Comparison of ENCODE assay signal across 8 cellular contexts in the genomic region with DNA sequence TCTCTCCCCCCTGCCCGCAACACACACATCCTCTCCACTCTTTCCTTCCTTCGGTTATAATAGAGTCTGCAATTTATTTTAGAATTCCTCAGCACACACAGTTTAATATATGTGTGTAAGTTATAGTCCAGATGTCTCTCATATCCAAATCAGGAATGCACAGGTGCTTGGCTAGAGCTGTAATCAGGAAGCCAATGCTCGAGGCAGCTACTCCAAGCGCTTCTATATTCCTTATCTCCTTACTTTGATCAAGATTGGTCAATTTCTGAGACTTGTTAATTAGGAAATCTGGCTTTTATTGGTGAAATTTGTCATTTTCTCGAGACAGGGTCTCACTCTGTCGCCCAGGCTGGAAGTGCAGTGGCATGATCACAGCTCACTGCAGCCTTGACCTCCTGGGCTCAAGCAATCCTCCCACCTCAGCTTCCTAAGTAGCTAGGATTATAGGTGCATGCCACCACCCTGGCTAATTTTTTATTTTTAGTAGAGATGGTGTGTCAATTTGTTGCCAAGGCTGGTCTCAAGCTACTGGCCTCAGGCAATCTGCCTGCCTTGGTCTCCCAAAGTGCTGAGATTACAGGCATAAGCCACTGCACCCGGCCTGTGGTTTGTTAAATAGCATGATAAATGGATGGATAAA. TPM values are rescaled to one million over a fixed set of nuclear protein-coding genes. Genes with fewer than 3 reads are reported as not detected.
DNase-seq lines count a peak whose midpoint lies in the region; ATAC-seq, FAIRE-seq and TF ChIP-seq lines count a peak whose summit lies in the region.

No MANE protein-coding gene starts in this region.

- BruUV-seq in HCT116 (replicated peaks; lab: Mats Ljungman, UMichigan): no TSS peak
- BruUV-seq in K562 (replicated peaks; lab: Mats Ljungman, UMichigan): no TSS peak

- peak overlapping the region in 5 of 6 donors; percentile 0 to 44 (median 28) for H3K27ac Mint-ChIP-seq in naive B cell

- H3K9ac ChIP-seq in HCT116 (ENCODE audit: low read length) (no peak overlapping the region), K562 (ENCODE audit: insufficient read depth in 1 of 2, low read depth in 2 of 2, low read length in 2 of 2) (no peak overlapping the region)

- no peaks in the 10 kb centered on the region for H3K79me2 ChIP-seq in HCT116 (ENCODE audit: insufficient read depth, low read length)
- no peaks in the 10 kb centered on the region for H3K79me2 ChIP-seq in K562 (ENCODE audit: control insufficient read depth, insufficient read depth, low read length)

- H3K27me3 ChIP-seq in BE2C (no peaks in the 10 kb centered on the region), HCT116 (ENCODE audit: insufficient read depth, low read length) (no peaks in the 10 kb centered on the region), K562 (ENCODE audit: control insufficient read depth in 2 of 2, insufficient read depth in 2 of 2, low read length in 2 of 2) (no peaks in the 10 kb centered on the region)
- H3K27me3 ChIP-seq in effector memory CD4-positive, alpha-beta T cell (replicated peaks; ENCODE audit: control insufficient read depth, insufficient read depth, low read length, poor library complexity, severe bottlenecking): no peaks in the 10 kb centered on the region

- ATAC-seq in HCT116 (peak; percentile 24; the same call in 1 of the 2 replicates), K562 (no peak; the same call in 2 of the 3 replicates), naive B cell (ENCODE audit: low read depth in 2 of 2) (peak in 1 of 2 donors; percentile 16), GM19023 (IDR thresholded peaks at IDR 0.05; ENCODE audit: unreplicated experiment) (no peak), GM21447 (IDR thresholded peaks at IDR 0.05; ENCODE audit: unreplicated experiment) (no peak), GM21825 (IDR thresholded peaks at IDR 0.05; ENCODE audit: unreplicated experiment) (no peak)

- peak overlapping the region in 6 of 8 donors; percentile 2 to 66 (median 22) for H3K4me3 Mint-ChIP-seq in naive B cell

- TF ChIP-seq POLR2A in HCT116 (IDR thresholded peaks at IDR 0.05; ENCODE audit: borderline replicate concordance, extremely low read depth, insufficient read depth, insufficient read length) (no peak), K562 (conservative IDR thresholded peaks at IDR 0.05) (no peak)

- H2AFZ ChIP-seq in HCT116 (ENCODE audit: low read depth, low read length, poor library complexity, severe bottlenecking): no peak overlapping the region
- H2AFZ ChIP-seq in K562 (ENCODE audit: low read depth, low read length): peak overlapping the region; percentile 60

- RAD21 ChIA-PET in HCT116 (lab: Charles Lee; ENCODE audit: low non-redundant PET in 1 of 2, low total read pairs in 2 of 2, uncharacterized antibody in 2 of 2, unreplicated experiment in 2 of 2): no interaction called here

- TF ChIP-seq CTCF in BE2C (IDR thresholded peaks at IDR 0.05; ENCODE audit: low read depth, low read length): no peak
- no peak for TF ChIP-seq CTCF in HCT116 (IDR thresholded peaks at IDR 0.05 in 2 of 3, conservative IDR thresholded peaks at IDR 0.05 in 1 of 3; ENCODE audit: borderline replicate concordance in 1 of 3, insufficient read depth in 1 of 3, low read depth in 2 of 3, low read length in 2 of 3)
- TF ChIP-seq CTCF in K562 (IDR thresholded peaks at IDR 0.05 in 2 of 3, conservative IDR thresholded peaks at IDR 0.05 in 1 of 3; ENCODE audit: insufficient read depth in 2 of 3, low read depth in 1 of 3, low read length in 3 of 3): no peak

- POLR2A ChIA-PET in HCT116 (lab: Charles Lee): no interaction called here
- POLR2A ChIA-PET in K562 (lab: Yijun Ruan, JAX): interaction anchor here (0.7 to 1.1 kb wide), 3 partner anchors 18 to 144 kb away, joined by 3 read pairs; no protein-coding TSS in a partner anchor

- H3K4me1 ChIP-seq in BE2C (no peaks in the 10 kb centered on the region), HCT116 (ENCODE audit: control insufficient read depth in 1 of 2, insufficient read depth in 2 of 2, low read length in 2 of 2) (no peaks in the 10 kb centered on the region), K562 (replicated peaks in 1 of 2; ENCODE audit: control insufficient read depth in 2 of 2, insufficient read depth in 2 of 2, low read length in 2 of 2) (peaks cover 0 to 2% of the 10 kb centered on the region in 2 experiments; a peak in 1 of 5 replicates)
- H3K4me1 ChIP-seq in effector memory CD4-positive, alpha-beta T cell (ENCODE audit: control insufficient read depth, insufficient read depth, low read length, poor library complexity, severe bottlenecking): no peaks in the 10 kb centered on the region

- DNase-seq in BE2C: no peak
- no peak for DNase-seq in HCT116 (ENCODE audit: low read depth, low spot score)
- DNase-seq in K562 (ENCODE audit: extremely low read depth in 1 of 4, low spot score in 3 of 4): no peak
- DNase-seq in naive B cell: no peak
- DNase-seq in effector memory CD4-positive, alpha-beta T cell: no peak

- intact Hi-C loops in HCT116 (cut with micrococcal nuclease): loop anchor here (1.0 kb wide), 3 partner anchors 101 to 203 kb away; no protein-coding TSS in a partner anchor
- intact Hi-C loops in K562 (cut with micrococcal nuclease): loop anchor here (1.0 to 2.0 kb wide), 3 partner anchors 101 to 203 kb away; no protein-coding TSS in a partner anchor

- CTCF ChIA-PET in HCT116 (lab: Charles Lee) (interaction anchor here (1.3 to 2.6 kb wide), 6 partner anchors 9 to 202 kb away, joined by 4 to 40 read pairs (median 12); a partner anchor contains a TSS), K562 (lab: Yijun Ruan, JAX; ENCODE audit: low intra/inter-chr PET ratio) (interaction anchor here (0.6 to 6.7 kb wide), 9 partner anchors 101 to 507 kb away, joined by 3 to 125 read pairs (median 5); a partner anchor contains a TSS)

- no peaks in the 10 kb centered on the region for H3K9me3 ChIP-seq in BE2C
- H3K9me3 ChIP-seq in HCT116 (ENCODE audit: control insufficient read depth in 1 of 2, insufficient read depth in 1 of 2, low read depth in 1 of 2, low read length in 2 of 2): no peaks in the 10 kb centered on the region
- no peaks in the 10 kb centered on the region for H3K9me3 ChIP-seq in K562 (replicated peaks; ENCODE audit: control insufficient read depth, insufficient read depth, low read depth, low read length)
- no peaks in the 10 kb centered on the region for H3K9me3 ChIP-seq in effector memory CD4-positive, alpha-beta T cell (ENCODE audit: control insufficient read depth, low read length)

- H3K27me3 Mint-ChIP-seq in naive B cell: no peaks in the 10 kb centered on the region

- H4K20me1 ChIP-seq in HCT116 (ENCODE audit: insufficient read depth) (no peaks in the 10 kb centered on the region), K562 (replicated peaks; ENCODE audit: control insufficient read depth, insufficient read depth, low read length) (no peaks in the 10 kb centered on the region)

- no peaks in the 10 kb centered on the region for H3K36me3 ChIP-seq in BE2C
- H3K36me3 ChIP-seq in HCT116 (ENCODE audit: control insufficient read depth in 1 of 2, insufficient read depth in 2 of 2, low read length in 2 of 2): no peaks in the 10 kb centered on the region
- H3K36me3 ChIP-seq in K562 (ENCODE audit: control insufficient read depth, insufficient read depth, low read length): no peaks in the 10 kb centered on the region
- no peaks in the 10 kb centered on the region for H3K36me3 ChIP-seq in effector memory CD4-positive, alpha-beta T cell (ENCODE audit: control insufficient read depth, insufficient read depth, low read length)

- no peaks in the 10 kb centered on the region for H3K9me1 ChIP-seq in K562 (ENCODE audit: control insufficient read depth, insufficient read depth, low read length)

- WGBS in K562 (ENCODE audit: insufficient coverage, low coverage, missing lambda C conversion rate): 23% methylated on average over 7 of the region's 7 CpGs

- H3K9me3 Mint-ChIP-seq in naive B cell: peaks cover 0 to 8% (median 0%) of the 10 kb centered on the region in 7 donors

- in situ Hi-C loops in K562 (cut with MboI): loop anchor here (25.0 kb wide), 1 partner anchor 1003 kb away; no protein-coding TSS in a partner anchor

- no peaks in the 10 kb centered on the region for H3K9me2 ChIP-seq in HCT116 (ENCODE audit: insufficient read depth)

- H3K4me1 Mint-ChIP-seq in naive B cell: peaks cover 9 to 17% (median 15%) of the 10 kb centered on the region in 3 donors

- H3K4me3 ChIP-seq in BE2C (ENCODE audit: low read depth, low read length) (peak overlapping the region; percentile 47), HCT116 (replicated peaks in 1 of 2; ENCODE audit: low read depth in 1 of 2, low read length in 2 of 2) (no peak overlapping the region), K562 (no peak overlapping the region)
- H3K4me3 ChIP-seq in effector memory CD4-positive, alpha-beta T cell (ENCODE audit: insufficient read depth, low read depth, low read length, poor library complexity, severe bottlenecking): no peak overlapping the region

- H3K27ac ChIP-seq in HCT116 (ENCODE audit: low read depth, low read length) (no peak overlapping the region), K562 (ENCODE audit: extremely low read depth, low read depth, low read length) (no peak overlapping the region)
- no peak overlapping the region for H3K27ac ChIP-seq in effector memory CD4-positive, alpha-beta T cell (ENCODE audit: insufficient read depth, low read length, poor library complexity, severe bottlenecking)

- no peak for TF ChIP-seq EP300 in K562 (IDR thresholded peaks at IDR 0.05; ENCODE audit: low read length)

- no peak for FAIRE-seq in K562 (lab: Jason Lieb, UNC)

- H3K4me2 ChIP-seq in HCT116 (ENCODE audit: low read length) (no peak overlapping the region), K562 (ENCODE audit: insufficient read depth, low read length) (peak overlapping the region; percentile 39)

- TF ChIP-seq RAD21 in HCT116 (IDR thresholded peaks at IDR 0.05; ENCODE audit: low read depth) (no peak), K562 (CRISPR knock-in tag; conservative IDR thresholded peaks at IDR 0.05 in 1 of 2, IDR thresholded peaks at IDR 0.05 in 1 of 2) (no peak)

- H3K36me3 Mint-ChIP-seq in naive B cell: peaks cover 6 to 7% of the 10 kb centered on the region in 2 donors

RNA-seq across cellular contexts. Expression of a gene that starts 27.7 kb away (rescaled TPM):
- polyA plus RNA-seq in BE2C (2012; ENCODE audit: insufficient read depth, insufficient read length, low read depth): 400 TPM
- 1,480 TPM for total RNA-seq in HCT116 (2021; ENCODE audit: unreplicated experiment)
- polyA plus RNA-seq in HCT116 (2012): 1,450 and 1,677 TPM in 2 replicates
- total RNA-seq in K562 (2011; cell fraction: chromatin; rRNA removed; ENCODE audit: low replicate concordance): 274 and 687 TPM in 2 replicates
- 312 and 315 TPM in 2 replicates for total RNA-seq in K562 (2011; cell fraction: nucleolus; rRNA removed)
- total RNA-seq in K562 (2011; cell fraction: nucleoplasm; rRNA removed): 523 and 836 TPM in 2 replicates
- 2,174 and 2,757 TPM in 2 replicates for total RNA-seq in K562 (2014; rRNA removed)
- total RNA-seq in K562 (2014; rRNA removed; fragmentation: Illumina TruSeq; extraction: Trizol): 2,454 and 2,710 TPM in 2 replicates
- total RNA-seq in K562 (2015; rRNA removed; fragmentation: Illumina TruSeq; extraction: Trizol): 2,022 and 2,169 TPM in 2 replicates
- total RNA-seq in K562 (2021): 1,467 and 1,545 TPM in 2 replicates
- polyA plus RNA-seq in K562 (2011; rRNA removed): 3,458 and 3,699 TPM in 2 replicates
- polyA plus RNA-seq in K562 (2011; cell fraction: cytosol; rRNA removed): 1,347 and 2,415 TPM in 2 replicates
- polyA plus RNA-seq in K562 (2011; cell fraction: nucleus; rRNA removed): 535 and 1,090 TPM in 2 replicates
- polyA plus RNA-seq in K562 (2012): 2,779 and 3,498 TPM in 2 replicates
- 1,939 and 2,002 TPM in 2 replicates for polyA plus RNA-seq in K562 (2014; fragmentation: Illumina TruSeq; extraction: Trizol)
- 1,000 to 10,000 TPM; 4,024 to 4,252 TPM for polyA plus RNA-seq in K562 (2014; fragmentation: Nextera tagmentation; extraction: Ambion mirVana)
- polyA plus RNA-seq in K562 (2014; rRNA removed): 2,353 and 2,737 TPM in 2 replicates
- 2,372 and 2,380 TPM in 2 replicates for polyA minus RNA-seq in K562 (2011; rRNA and poly(A)+ RNA removed)
- 721 and 764 TPM in 2 replicates for polyA minus RNA-seq in K562 (2011; cell fraction: cytosol; rRNA and poly(A)+ RNA removed)
- 194 and 399 TPM in 2 replicates for polyA minus RNA-seq in K562 (2011; cell fraction: nucleus; rRNA and poly(A)+ RNA removed)
- polyA plus RNA-seq in naive B cell (ENCODE audit: low read depth in 6 of 6): 1,000 to 10,000 TPM; 1,555 to 2,814 (median 2,267) TPM
